1 cellular context compared by ENCODE assay signal in the genomic region with DNA sequence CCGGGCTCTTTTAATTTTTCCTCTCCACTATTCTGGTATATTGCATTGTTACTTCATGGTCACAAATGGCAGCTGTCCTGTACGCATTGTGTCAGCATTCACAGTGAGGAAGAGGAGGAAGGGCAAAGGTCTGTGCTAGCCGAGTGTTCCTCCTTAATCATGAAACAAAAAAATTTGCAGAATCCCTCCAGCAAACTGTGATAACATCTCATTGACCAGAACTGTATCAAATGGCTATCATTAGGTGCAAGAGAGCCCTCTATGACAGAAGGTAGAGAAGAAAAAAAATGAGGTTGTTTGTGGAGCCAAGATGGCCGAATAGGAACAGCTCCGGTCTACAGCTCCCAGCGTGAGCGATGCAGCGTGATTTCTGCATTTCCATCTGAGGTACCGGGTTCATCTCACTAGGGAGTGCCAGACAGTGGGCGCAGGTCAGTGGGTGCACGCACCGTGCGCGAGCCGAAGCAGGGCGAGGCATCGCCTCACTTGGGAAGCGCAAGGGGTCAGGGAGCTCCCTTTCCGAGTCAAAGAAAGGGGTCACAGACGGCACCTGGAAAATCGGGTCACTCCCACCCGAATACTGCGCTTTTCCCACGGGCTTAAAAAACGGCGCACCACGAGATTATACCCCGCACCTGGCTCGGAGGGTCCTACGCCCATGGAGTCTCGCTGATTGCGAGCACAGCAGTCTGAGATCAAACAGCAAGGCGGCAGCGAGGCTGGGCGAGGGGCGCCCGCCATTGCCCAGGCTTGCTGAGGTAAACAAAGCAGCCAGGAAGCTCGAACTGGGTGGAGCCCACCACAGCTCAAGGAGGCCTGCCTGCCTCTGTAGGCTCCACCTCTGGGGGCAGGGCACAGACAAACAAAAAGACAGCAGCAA.
TF ChIP-seq lines count a peak whose summit lies in the region.

No MANE protein-coding gene starts in this region.

TF ChIP-seq in H1, 55 proteins besides CTCF, POLR2A, EP300 and RAD21:
- 0 out of 2 replicates have a peak, but pooled peaks have one; percentile 48 for TF ChIP-seq YY1 (IDR thresholded peaks at IDR 0.05; ENCODE audit: low read depth, low read length)
